10 cellular contexts compared by ENCODE assay signal in genomic region chr16:11224096-11224893, GRCh38. TPM values are rescaled to one million over a fixed set of nuclear protein-coding genes. Genes with fewer than 3 reads are reported as not detected.
DNase-seq lines count a peak whose midpoint lies in the region; ATAC-seq lines count a peak whose summit lies in the region.
"Had no signal": no experiment of that assay in that cellular context is flagged by ENCODE, and none has a peak within 500 bp of the region (broad histone marks: within the 10 kb centered on the region; RNA-seq: fewer than 3 reads in every experiment).

No MANE protein-coding gene starts in this region.

- no peak overlapping the region for H3K4ac ChIP-seq in mesenchymal stem cell (ENCODE audit: low read depth in 1 of 2, low read length in 2 of 2)

- H2BK120ac ChIP-seq in mesenchymal stem cell (ENCODE audit: low read depth, low read length) = no peak overlapping the region

- H3K27me3 ChIP-seq in BLaER1 = no peaks in the 10 kb centered on the region
- H3K27me3 ChIP-seq in mesenchymal stem cell (ENCODE audit: control insufficient read depth in 1 of 2, insufficient read depth in 1 of 2, low read length in 2 of 2) = peaks cover 0 to 4% of the 10 kb centered on the region in 2 experiments

- no peak overlapping the region for H2BK5ac ChIP-seq in mesenchymal stem cell (ENCODE audit: low read depth, low read length, poor library complexity, severe bottlenecking)

- H3K27me3 Mint-ChIP-seq in T-cell = no peaks in the 10 kb centered on the region
- no peaks in the 10 kb centered on the region for H3K27me3 Mint-ChIP-seq in activated naive CD8-positive, alpha-beta T cell

- no peaks in the 10 kb centered on the region for H3K79me1 ChIP-seq in mesenchymal stem cell (replicated peaks; ENCODE audit: low read length, poor library complexity, severe bottlenecking)

- H3K36me3 ChIP-seq in BLaER1 (no peaks in the 10 kb centered on the region), mesenchymal stem cell (ENCODE audit: control insufficient read depth in 1 of 2, insufficient read depth in 2 of 2, low read depth in 1 of 2, low read length in 2 of 2) (no peaks in the 10 kb centered on the region)

- no peaks in the 10 kb centered on the region for H4K20me1 ChIP-seq in BLaER1

- H3K4me1 ChIP-seq in BLaER1 (peaks cover 42% of the 10 kb centered on the region), mesenchymal stem cell (ENCODE audit: control insufficient read depth, insufficient read depth, low read depth, low read length) (peaks cover 6% of the 10 kb centered on the region)

- H2AK5ac ChIP-seq in mesenchymal stem cell (ENCODE audit: low read length, severe bottlenecking) = no peak overlapping the region

- H2AFZ ChIP-seq in mesenchymal stem cell (ENCODE audit: low read depth, low read length) = no peak overlapping the region

- WGBS in mesenchymal stem cell = 41% methylated on average over 23 of the region's 24 CpGs

- no peak overlapping the region for H4K91ac ChIP-seq in mesenchymal stem cell (ENCODE audit: low read length)

- no peak overlapping the region for H3K14ac ChIP-seq in mesenchymal stem cell (ENCODE audit: low read length in 2 of 2)

- CTCF ChIA-PET in T-cell (lab: Charles Lee) = interaction anchor here (0.6 to 2.0 kb wide), 5 partner anchors 28 to 148 kb away, joined by 3 to 30 read pairs (median 9); partner anchors contain the start of gene SOCS1 (in 2 of the 2)

- H3K9ac ChIP-seq in BLaER1 (peak overlapping the region; percentile 62; the same call in 1 of the 2 replicates), mesenchymal stem cell (ENCODE audit: low read length) (no peak overlapping the region)

- ATAC-seq in GM21786 (IDR thresholded peaks at IDR 0.05; ENCODE audit: unreplicated experiment) (peak; percentile 57), T-cell (replicated peaks in 1 of 4) (peak; percentile 47 to 66 (median 62))

- peak overlapping the region; percentile 69 to 77 (median 71) for H3K4me3 Mint-ChIP-seq in T-cell
- peak overlapping the region; percentile 79 for H3K4me3 Mint-ChIP-seq in activated naive CD8-positive, alpha-beta T cell

- DNase-seq in T-cell (peak; percentile 26 to 77 (median 55)), mesenchymal stem cell (no peak), A172 (ENCODE audit: low spot score) (no peak), HK-2 (ENCODE audit: unreplicated experiment) (no peak)
- DNase-seq in stimulated activated naive CD4-positive, alpha-beta T cell treated with Interleukin-2 at 50 U/mL for 16 hours (lab: John Stamatoyannopoulos, UW) = peak; percentile 32

- H3K27ac Mint-ChIP-seq in T-cell = peak overlapping the region; percentile 97 to 99
- H3K27ac Mint-ChIP-seq in activated naive CD8-positive, alpha-beta T cell = peak overlapping the region; percentile 100

- no peak overlapping the region for H2BK12ac ChIP-seq in mesenchymal stem cell (ENCODE audit: low read length in 2 of 2)

- H3K9me3 Mint-ChIP-seq in T-cell = no peaks in the 10 kb centered on the region
- no peaks in the 10 kb centered on the region for H3K9me3 Mint-ChIP-seq in activated naive CD8-positive, alpha-beta T cell (ENCODE audit: low read depth)

- peak overlapping the region in 1 of 2 experiments; percentile 28 for H3K18ac ChIP-seq in mesenchymal stem cell (ENCODE audit: low read depth in 1 of 2, low read length in 2 of 2)

- POLR2A ChIA-PET in T-cell (lab: Charles Lee) = interaction anchor here (0.5 to 1.7 kb wide), 6 partner anchors 11 to 39 kb away, joined by 4 to 19 read pairs (median 6); partner anchors contain the start of gene SOCS1 (in 2 of the 2)

- peak overlapping the region; percentile 96 for H3K4me2 ChIP-seq in BLaER1
- H3K4me2 ChIP-seq in mesenchymal stem cell (ENCODE audit: low read length, poor library complexity, severe bottlenecking) = no peak overlapping the region

- no peaks in the 10 kb centered on the region for H3K36me3 Mint-ChIP-seq in T-cell
- H3K36me3 Mint-ChIP-seq in activated naive CD8-positive, alpha-beta T cell = no peaks in the 10 kb centered on the region

- H3K27ac ChIP-seq in BLaER1 (peak overlapping the region; percentile 82), mesenchymal stem cell (ENCODE audit: low read length, poor library complexity, severe bottlenecking) (no peak overlapping the region)

- H3K9me3 ChIP-seq in BLaER1 (peaks cover 1% of the 10 kb centered on the region; the same call in 1 of the 2 replicates), mesenchymal stem cell (ENCODE audit: control insufficient read depth, low read length) (no peaks in the 10 kb centered on the region)

- H3K23ac ChIP-seq in mesenchymal stem cell (ENCODE audit: low read length in 2 of 2) = no peak overlapping the region

- no peak overlapping the region for H2BK15ac ChIP-seq in mesenchymal stem cell (ENCODE audit: low read depth, poor library complexity, severe bottlenecking)

- H3K4me1 Mint-ChIP-seq in T-cell = peaks cover 45 to 54% (median 53%) of the 10 kb centered on the region in 3 donors
- peaks cover 48% of the 10 kb centered on the region for H3K4me1 Mint-ChIP-seq in activated naive CD8-positive, alpha-beta T cell (ENCODE audit: low read depth)

- peak overlapping the region; percentile 8 for H4K8ac ChIP-seq in mesenchymal stem cell (ENCODE audit: low read length)

- H3K4me3 ChIP-seq in BLaER1 (peak overlapping the region; percentile 59; the same call in 1 of the 2 replicates), mesenchymal stem cell (ENCODE audit: insufficient read depth in 1 of 2, low read depth in 1 of 2, low read length in 2 of 2) (no peak overlapping the region)

RNA-seq across cellular contexts. Expression of gene SOCS1, which starts 31.7 kb away (rescaled TPM):
- 10 to 100 TPM; 49.2 to 67.2 (median 54.5) TPM for total RNA-seq in T-cell
- polyA plus RNA-seq in mesenchymal stem cell (2013, experiment 1 of 2) = 22.8 TPM
- 21.9 TPM for polyA plus RNA-seq in mesenchymal stem cell (2013, experiment 2 of 2)
- total RNA-seq in A172 (2014; rRNA removed; shearing (Covaris generic)) = 0.17 TPM in 1 of 2 replicates, not detected in the other

RNA-seq across cellular contexts. Expression of gene TNP2, which starts 44.8 kb away (rescaled TPM):
- not detected for total RNA-seq in T-cell
- not detected for polyA plus RNA-seq in mesenchymal stem cell (2013, experiment 1 of 2)
- not detected for polyA plus RNA-seq in mesenchymal stem cell (2013, experiment 2 of 2)
- not detected in 2 replicates for total RNA-seq in A172 (2014; rRNA removed; shearing (Covaris generic))
- total RNA-seq: mononuclear cell; T-helper 2 cell treated with Interferon-gamma antibody and Interleukin-4, amounts not matched to agents 100 ng/mL and 5 ng/mL, for 36 hours had no signal

RNA-seq across cellular contexts. Expression of gene PRM3, which starts 49.1 kb away (rescaled TPM):
- not detected for total RNA-seq in T-cell
- polyA plus RNA-seq in mesenchymal stem cell (2013, experiment 1 of 2) = not detected
- not detected for polyA plus RNA-seq in mesenchymal stem cell (2013, experiment 2 of 2)
- not detected in 2 replicates for total RNA-seq in A172 (2014; rRNA removed; shearing (Covaris generic))
- total RNA-seq: mononuclear cell; T-helper 2 cell treated with Interferon-gamma antibody and Interleukin-4, amounts not matched to agents 100 ng/mL and 5 ng/mL, for 36 hours had no signal

RNA-seq across cellular contexts. Expression of gene PRM2, which starts 52.0 kb away (rescaled TPM):
- total RNA-seq in T-cell = not detected
- not detected for polyA plus RNA-seq in mesenchymal stem cell (2013, experiment 1 of 2)
- polyA plus RNA-seq in mesenchymal stem cell (2013, experiment 2 of 2) = not detected
- not detected in 2 replicates for total RNA-seq in A172 (2014; rRNA removed; shearing (Covaris generic))
- total RNA-seq: mononuclear cell; T-helper 2 cell treated with Interferon-gamma antibody and Interleukin-4, amounts not matched to agents 100 ng/mL and 5 ng/mL, for 36 hours had no signal

RNA-seq across cellular contexts. Expression of gene PRM1, which starts 56.8 kb away (rescaled TPM):
- total RNA-seq in T-cell = not detected
- polyA plus RNA-seq in mesenchymal stem cell (2013, experiment 1 of 2) = not detected
- polyA plus RNA-seq in mesenchymal stem cell (2013, experiment 2 of 2) = not detected
- not detected in 2 replicates for total RNA-seq in A172 (2014; rRNA removed; shearing (Covaris generic))
- total RNA-seq: mononuclear cell; T-helper 2 cell treated with Interferon-gamma antibody and Interleukin-4, amounts not matched to agents 100 ng/mL and 5 ng/mL, for 36 hours had no signal

Comparison
In these comparisons a context has a peak if more than half of its experiments do, and no peak if none do; other contexts are left out.
1. DNase-seq: peak in T-cell (34 of 34) and stimulated activated naive CD4-positive, alpha-beta T cell treated with Interleukin-2 at 50 U/mL for 16 hours (single experiment); none in mesenchymal stem cell (single experiment), A172 (single experiment) and HK-2 (single experiment).
2. RNA of gene SOCS1, which starts 31.7 kb away (total RNA-seq): 49.2 to 67.2 TPM in T-cell; 0.17 TPM in A172; every median in the first group is over 10 times any median in the second.